32 cellular contexts compared by ENCODE assay signal in genomic region chr7:146296028-146296427, GRCh38.
"Had no signal": no experiment of that assay in that cellular context is flagged by ENCODE, and none has a peak within 500 bp of the region (broad histone marks: within the 10 kb centered on the region; RNA-seq: fewer than 3 reads in every experiment).

No MANE protein-coding gene starts in this region.

- H3K36me3 ChIP-seq: adrenal gland, brain microvascular endothelial cell, breast epithelium, cardiac muscle cell had no signal

- H3K27me3 ChIP-seq: adrenal gland, body of pancreas, brain microvascular endothelial cell, breast epithelium, cardiac muscle cell had no signal

- FAIRE-seq: astrocyte, TTC549 had no signal

- H3K4me3 ChIP-seq: adrenal gland, body of pancreas, breast epithelium, cardiac muscle cell had no signal

- DNase-seq: activated B cell treated with CpG ODN at 0.5 μM for 24 hours; activated CD4-positive, alpha-beta memory T cell treated with anti-CD3 and anti-CD28 coated beads for 36 hours; activated CD4-positive, alpha-beta T cell treated with anti-CD3 and anti-CD28 coated beads for 4 hours; activated CD4-positive, alpha-beta T cell treated with anti-CD3 and anti-CD28 coated beads, Interleukin-2, amount 10 ng/mL, durations not matched to agents 24 days and 14 days; activated CD4-positive, alpha-beta T cell treated with anti-CD3 and anti-CD28 coated beads, Interleukin-2, amount 50 U/mL, for 1 hour; activated CD4-positive, alpha-beta T cell treated with anti-CD3 and anti-CD28 coated beads, Interleukin-2, amount 50 U/mL, for 4 hours; activated CD4-positive, CD25-positive, alpha-beta regulatory T cell treated with anti-CD3 and anti-CD28 coated beads, Interleukin-2, amount 50 U/mL, for 72 hours; activated CD8-positive, alpha-beta memory T cell treated with anti-CD3 and anti-CD28 coated beads, Interleukin-2, amount 50 U/mL, for 4 hours; activated CD8-positive, alpha-beta T cell treated with anti-CD3 and anti-CD28 coated beads for 36 hours; activated effector memory CD4-positive, alpha-beta T cell treated with anti-CD3 and anti-CD28 coated beads, Interleukin-2, amount 50 U/mL, for 16 hours; activated gamma-delta T cell treated with Interleukin-2 at 50 U/mL for 16 hours; activated naive CD4-positive, alpha-beta T cell; activated naive CD4-positive, alpha-beta T cell treated with anti-CD3 and anti-CD28 coated beads for 36 hours; activated naive CD4-positive, alpha-beta T cell treated with anti-CD3 and anti-CD28 coated beads, Interleukin-2, amount 50 U/mL, for 16 hours; activated naive CD8-positive, alpha-beta T cell treated with anti-CD3 and anti-CD28 coated beads for 36 hours; activated T-cell treated with anti-CD3 and anti-CD28 coated beads for 4 hours; activated T-cell treated with anti-CD3 and anti-CD28 coated beads, Interleukin-2, amount 50 U/mL, for 1 hour; activated T-cell treated with anti-CD3 and anti-CD28 coated beads, Interleukin-2, amount 50 U/mL, for 4 hours; activated T-cell treated with anti-CD3 and anti-CD28 coated beads, Interleukin-2, amount 50 U/mL, for 72 hours; adrenal gland; amniotic stem cell; aorta; body of pancreas; brain microvascular endothelial cell; caudate nucleus; cerebellar nuclear complex; T-helper 2 cell; T-helper 9 cell had no signal
